In genomic region chr7:132590162-132590561, GRCh38 we compare ENCODE assay signal across 1 cellular context.
TF ChIP-seq lines count a peak whose summit lies in the region.

No MANE protein-coding gene starts in this region.

TF ChIP-seq in endothelial cell of umbilical vein, 7 proteins besides CTCF, POLR2A, EP300 and RAD21 (continued from another document):
- no peak for TF ChIP-seq EZH2 (IDR thresholded peaks at IDR 0.05; ENCODE audit: borderline replicate concordance, low read depth, low read length, severe bottlenecking)
- no peak for TF ChIP-seq MAX (IDR thresholded peaks at IDR 0.05; ENCODE audit: insufficient read depth, insufficient read length)
- no peak for TF ChIP-seq GATA2 (IDR thresholded peaks at IDR 0.05; ENCODE audit: insufficient read depth, insufficient read length, low read depth, low read length)
